Comparison of ENCODE assay signal across 26 cellular contexts in the genomic region with DNA sequence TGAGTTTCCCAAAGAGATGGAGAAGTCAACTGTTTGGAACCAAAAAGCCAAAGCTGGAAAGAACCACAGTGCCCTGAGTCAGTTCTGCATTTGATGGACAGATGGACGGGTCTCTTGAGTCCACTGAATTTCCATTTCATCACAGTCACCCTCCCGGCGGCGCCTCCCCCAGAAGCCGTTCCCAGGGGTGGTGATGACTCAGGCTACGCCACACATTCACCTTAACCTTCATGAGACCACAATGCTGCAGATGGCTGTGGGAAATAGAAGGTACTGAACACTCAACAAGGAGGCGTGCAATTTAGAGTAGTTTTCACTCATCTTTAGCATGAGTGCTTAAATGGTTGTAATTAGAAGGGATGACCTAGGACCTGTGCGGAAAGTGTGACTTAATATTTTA.
DNase-seq lines count a peak whose midpoint lies in the region; ATAC-seq and TF ChIP-seq lines count a peak whose summit lies in the region.
"Had no signal": no experiment of that assay in that cellular context is flagged by ENCODE, and none has a peak within 500 bp of the region (broad histone marks: within the 10 kb centered on the region; RNA-seq: fewer than 3 reads in every experiment).

No MANE protein-coding gene starts in this region.

- H3K27ac ChIP-seq in HL-60 (replicated peaks): no peak overlapping the region; the same call in 1 of the 2 replicates
- H3K27ac ChIP-seq: cardiac muscle cell, gastroesophageal sphincter, KMS-11, upper lobe of left lung had no signal

- H3K4me3 ChIP-seq in HL-60 (replicated peaks; ENCODE audit: insufficient read depth, low read length): no peak overlapping the region
- H3K4me3 ChIP-seq: cardiac muscle cell, gastroesophageal sphincter, upper lobe of left lung had no signal

- no peak for ATAC-seq in HG03095 (IDR thresholded peaks at IDR 0.05; ENCODE audit: unreplicated experiment)
- ATAC-seq: activated CD4-positive, alpha-beta T cell treated with anti-CD3 and anti-CD28 coated beads for 36 hours; gastroesophageal sphincter; left colon; stimulated activated memory B cell treated with anti-CD40 and anti-IgM and Interleukin-4, amounts not matched to agents 10 μg/mL and 1 μg/mL and 100 μg/mL, for 72 hours had no signal

- no peak for TF ChIP-seq CTCF in HL-60 (IDR thresholded peaks at IDR 0.05; ENCODE audit: insufficient read depth, low read length)

- DNase-seq in Daoy (ENCODE audit: low read depth): peak; percentile 60
- peak; percentile 26 to 63 for DNase-seq in HL-60 (ENCODE audit: low read depth in 1 of 2, low spot score in 1 of 2)
- DNase-seq in NCI-H226: peak; percentile 68
- peak; percentile 42 for DNase-seq in glomerular visceral epithelial cell (ENCODE audit: extremely low spot score)
- no peak for DNase-seq in NCI-H69 (lab: John Stamatoyannopoulos, UW)
- no peak for DNase-seq in stimulated activated CD8-positive, alpha-beta memory T cell treated with anti-CD3 and anti-CD28 coated beads, Interleukin-4, amount 100 ng/mL, for 48 hours
- DNase-seq: activated CD4-positive, alpha-beta T cell treated with anti-CD3 and anti-CD28 coated beads for 36 hours; anterior cingulate cortex; C1 segment of cervical spinal cord; DMS153; HCEC 1CT; hippocampal formation; left colon; NCI-H1048; NCI-H1694; NCI-H2171; NCI-H510A; Right ventricle myocardium superior; stimulated activated CD4-positive, alpha-beta T cell treated with anti-CD3 and anti-CD28 coated beads, Interleukin-15, amount 100 ng/mL, for 24 hours; T-helper 2 cell; upper lobe of left lung had no signal

- H3K27me3 ChIP-seq in HL-60 (ENCODE audit: insufficient read depth, poor library complexity, severe bottlenecking): no peaks in the 10 kb centered on the region
- H3K27me3 ChIP-seq: cardiac muscle cell, gastroesophageal sphincter, upper lobe of left lung had no signal

Comparison
In these comparisons a context has a peak if more than half of its experiments do, and no peak if none do; other contexts are left out.
1. DNase-seq: peak in Daoy (single experiment), HL-60 (2 of 2), NCI-H226 (single experiment) and glomerular visceral epithelial cell (single experiment); none in NCI-H69 (single experiment) and stimulated activated CD8-positive, alpha-beta memory T cell treated with anti-CD3 and anti-CD28 coated beads, Interleukin-4, amount 100 ng/mL, for 48 hours (single experiment).